In genomic region chr11:73059915-73060314, GRCh38 we compare ENCODE assay signal across 17 cellular contexts.
"Had no signal": no experiment of that assay in that cellular context is flagged by ENCODE, and none has a peak within 500 bp of the region (broad histone marks: within the 10 kb centered on the region; RNA-seq: fewer than 3 reads in every experiment).

No MANE protein-coding gene starts in this region.

- DNase-seq: activated CD4-positive, alpha-beta memory T cell treated with anti-CD3 and anti-CD28 coated beads, Interleukin-2, amount 10 ng/mL, durations not matched to agents 7 days and 5 days; activated naive CD4-positive, alpha-beta T cell; esophagus squamous epithelium; glutamatergic neuron; hypothalamus; kidney; left lung; mucosa of descending colon; naive thymus-derived CD8-positive, alpha-beta T cell; sigmoid colon; spleen; T-cell; T-helper 9 cell; tibial artery; uterus had no signal

- H2AFZ ChIP-seq: parathyroid adenoma had no signal

- ATAC-seq: left lung; mucosa of descending colon; naive thymus-derived CD8-positive, alpha-beta T cell; T-cell had no signal

- H3K27ac Mint-ChIP-seq: activated CD4-positive, alpha-beta memory T cell treated with anti-CD3 and anti-CD28 coated beads, Interleukin-2, amount 10 ng/mL, durations not matched to agents 7 days and 5 days had no signal

- H3K4me1 ChIP-seq: parathyroid adenoma, uterus had no signal

- H3K36me3 ChIP-seq: cardiac muscle cell, esophagus squamous epithelium, left lung, sigmoid colon, uterus had no signal

- H3K27ac ChIP-seq: cardiac muscle cell, esophagus squamous epithelium, left lung, parathyroid adenoma, uterus had no signal

- H3K79me2 ChIP-seq: parathyroid adenoma had no signal

- H3K9me3 ChIP-seq: esophagus squamous epithelium, left lung, mucosa of descending colon, sigmoid colon, tibial artery, uterus had no signal

- H3K4me3 ChIP-seq: cardiac muscle cell, esophagus squamous epithelium, left lung, mucosa of descending colon, sigmoid colon, spleen, tibial artery, uterus had no signal

- H3K9ac ChIP-seq: parathyroid adenoma had no signal

- H3K27me3 Mint-ChIP-seq: activated CD4-positive, alpha-beta memory T cell treated with anti-CD3 and anti-CD28 coated beads, Interleukin-2, amount 10 ng/mL, durations not matched to agents 7 days and 5 days; naive thymus-derived CD8-positive, alpha-beta T cell; T-cell had no signal

- H3K27me3 ChIP-seq: cardiac muscle cell, esophagus squamous epithelium, left lung, sigmoid colon, spleen, tibial artery, uterus had no signal

- H3K4me3 Mint-ChIP-seq: activated CD4-positive, alpha-beta memory T cell treated with anti-CD3 and anti-CD28 coated beads, Interleukin-2, amount 10 ng/mL, durations not matched to agents 7 days and 5 days; naive thymus-derived CD8-positive, alpha-beta T cell; T-cell had no signal
